In genomic region chr5:78647838-78648358, GRCh38 we compare ENCODE assay signal across 8 cellular contexts. TPM values are rescaled to one million over a fixed set of nuclear protein-coding genes. Genes with fewer than 3 reads are reported as not detected.
A peak's percentile ranks its signal among the peaks of the same experiment; 100 is the strongest.
DNase-seq lines count a peak whose midpoint lies in the region; ATAC-seq, FAIRE-seq and TF ChIP-seq lines count a peak whose summit lies in the region.

No MANE protein-coding gene starts in this region.

- H4K91ac ChIP-seq in neuronal stem cell (ENCODE audit: low read depth, low read length, poor library complexity): no peak overlapping the region

- peak overlapping the region; percentile 90 for H3K23ac ChIP-seq in neuronal stem cell (ENCODE audit: low read depth, low read length, poor library complexity)

- no peak overlapping the region for H2BK15ac ChIP-seq in neuronal stem cell (ENCODE audit: low read length)

- H3K18ac ChIP-seq in neuronal stem cell (ENCODE audit: low read length): peak overlapping the region; percentile 95

- peak overlapping the region; percentile 29 for H2AK5ac ChIP-seq in neuronal stem cell (ENCODE audit: low read depth, low read length)

- peaks cover 0 to 9% of the 10 kb centered on the region in 2 donors for H3K36me3 ChIP-seq in neuronal stem cell (replicated peaks in 1 of 2; ENCODE audit: control insufficient read depth in 2 of 2, insufficient read depth in 2 of 2, low read length in 2 of 2)

- CTCF ChIA-PET in activated CD8-positive, alpha-beta T cell treated with anti-CD3 and anti-CD28 coated beads for 36 hours (lab: Charles Lee): no interaction called here

- H3K79me1 ChIP-seq in neuronal stem cell (ENCODE audit: low read depth, low read length): no peaks in the 10 kb centered on the region

- H3K4ac ChIP-seq in neuronal stem cell (ENCODE audit: low read length): no peak overlapping the region

- WGBS in neuronal stem cell (ENCODE audit: extremely low coverage in 2 of 2, insufficient read length in 2 of 2, insufficient replicate concordance in 1 of 2), 2 donors: no CpG with 5 or more reads among the region's 47 CpGs

- peak overlapping the region; percentile 92 for H3K14ac ChIP-seq in neuronal stem cell (ENCODE audit: low read length)

- peaks cover 11% of the 10 kb centered on the region for H3K4me1 Mint-ChIP-seq in activated CD8-positive, alpha-beta T cell treated with anti-CD3 and anti-CD28 coated beads for 36 hours (ENCODE audit: low read depth)

- FAIRE-seq in HTR-8/SVneo (lab: Jason Lieb, UNC): no peak

- H2BK5ac ChIP-seq in neuronal stem cell (ENCODE audit: low read length): peak overlapping the region; percentile 58

- H3K27me3 ChIP-seq in neuronal stem cell (ENCODE audit: control insufficient read depth in 3 of 3, insufficient read depth in 3 of 3, low read depth in 1 of 3, low read length in 3 of 3): no peaks in the 10 kb centered on the region

- intact Hi-C loops in activated CD8-positive, alpha-beta T cell treated with anti-CD3 and anti-CD28 coated beads for 36 hours (cut with micrococcal nuclease): no loop called here

- peak overlapping the region; percentile 98 for H2AFZ ChIP-seq in neuronal stem cell (ENCODE audit: low read length)

- no peaks in the 10 kb centered on the region for H3K9me3 Mint-ChIP-seq in activated CD8-positive, alpha-beta T cell treated with anti-CD3 and anti-CD28 coated beads for 36 hours

- no peak overlapping the region for H2BK12ac ChIP-seq in neuronal stem cell (ENCODE audit: low read length)

- peaks cover 43% of the 10 kb centered on the region for H3K27me3 Mint-ChIP-seq in activated CD8-positive, alpha-beta T cell treated with anti-CD3 and anti-CD28 coated beads for 36 hours

- DNase-seq in DMS53 (lab: John Stamatoyannopoulos, UW): peak; percentile 80
- peak; percentile 21 for DNase-seq in HTR-8/SVneo (ENCODE audit: insufficient read length, low spot score)
- no peak for DNase-seq in activated CD8-positive, alpha-beta T cell treated with anti-CD3 and anti-CD28 coated beads for 36 hours
- DNase-seq in globus pallidus (ENCODE audit: low spot score): peak; percentile 57
- no peak for DNase-seq in neuronal stem cell (ENCODE audit: low spot score)
- no peak for DNase-seq in stimulated activated CD4-positive, alpha-beta T cell treated with anti-CD3 and anti-CD28 coated beads, Interleukin-2, amount 100 ng/mL, for 24 hours
- no peak for DNase-seq in NCI-H1436 treated with DMSO at 0.1 percent for 48 hours (lab: John Stamatoyannopoulos, UW)

- no peaks in the 10 kb centered on the region for H3K36me3 Mint-ChIP-seq in activated CD8-positive, alpha-beta T cell treated with anti-CD3 and anti-CD28 coated beads for 36 hours (ENCODE audit: low read depth)

- no peak for TF ChIP-seq CTCF in activated CD8-positive, alpha-beta T cell treated with anti-CD3 and anti-CD28 coated beads for 36 hours (IDR thresholded peaks at IDR 0.05)

- peak overlapping the region; percentile 91 for H3K27ac ChIP-seq in neuronal stem cell (replicated peaks; ENCODE audit: low read length)

- H3K4me2 ChIP-seq in neuronal stem cell (ENCODE audit: insufficient read depth, low read length, poor library complexity, severe bottlenecking): peak overlapping the region; percentile 88

- no peak overlapping the region for H3K27ac Mint-ChIP-seq in activated CD8-positive, alpha-beta T cell treated with anti-CD3 and anti-CD28 coated beads for 36 hours

- H3K4me3 Mint-ChIP-seq in activated CD8-positive, alpha-beta T cell treated with anti-CD3 and anti-CD28 coated beads for 36 hours: peak overlapping the region; percentile 51

- H3K4me1 ChIP-seq in neuronal stem cell (ENCODE audit: control insufficient read depth in 2 of 2, insufficient read depth in 1 of 2, low read depth in 1 of 2, low read length in 2 of 2): peaks cover 3 to 11% of the 10 kb centered on the region in 2 donors

- POLR2A ChIA-PET in activated CD8-positive, alpha-beta T cell treated with anti-CD3 and anti-CD28 coated beads for 36 hours (lab: Charles Lee): no interaction called here

- peak overlapping the region; percentile 92 for H3K9ac ChIP-seq in neuronal stem cell (ENCODE audit: low read depth, low read length, poor library complexity)

- H3K9me3 ChIP-seq in neuronal stem cell (replicated peaks in 1 of 2; ENCODE audit: control insufficient read depth in 2 of 2, insufficient read depth in 1 of 2, low read depth in 1 of 2, low read length in 2 of 2): no peaks in the 10 kb centered on the region

- H3K4me3 ChIP-seq in neuronal stem cell (ENCODE audit: low read length in 2 of 2): peak overlapping the region; percentile 57 to 96

- ATAC-seq in GM21381 (IDR thresholded peaks at IDR 0.05; ENCODE audit: unreplicated experiment): peak; percentile 18
- ATAC-seq in activated CD8-positive, alpha-beta T cell treated with anti-CD3 and anti-CD28 coated beads for 36 hours: no peak

- no peak overlapping the region for H4K8ac ChIP-seq in neuronal stem cell (ENCODE audit: low read depth, low read length)

- no peak overlapping the region for H2BK120ac ChIP-seq in neuronal stem cell (ENCODE audit: low read depth, low read length)

RNA-seq across cellular contexts. Expression of gene LHFPL2, which starts 0.7 kb away (rescaled TPM):
- total RNA-seq in activated CD8-positive, alpha-beta T cell treated with anti-CD3 and anti-CD28 coated beads for 36 hours: under 1 TPM in 1 of 2 experiments, not detected in 1; 0.20 TPM
- 10.8 TPM for polyA plus RNA-seq in neuronal stem cell (2013, experiment 1 of 2)
- polyA plus RNA-seq in neuronal stem cell (2013, experiment 2 of 2): 11.6 TPM

Comparison
In these comparisons a context has a peak if more than half of its experiments do, and no peak if none do; other contexts are left out.
1. DNase-seq: peak in DMS53 (single experiment), HTR-8/SVneo (single experiment) and globus pallidus (single experiment); none in activated CD8-positive, alpha-beta T cell treated with anti-CD3 and anti-CD28 coated beads for 36 hours (single experiment), neuronal stem cell (single experiment), stimulated activated CD4-positive, alpha-beta T cell treated with anti-CD3 and anti-CD28 coated beads, Interleukin-2, amount 100 ng/mL, for 24 hours (0 of 2) and NCI-H1436 treated with DMSO at 0.1 percent for 48 hours (single experiment).